2 cellular contexts compared by ENCODE assay signal in genomic region chr1:19321071-19321470, GRCh38.
A peak's percentile ranks its signal among the peaks of the same experiment; 100 is the strongest.
TF ChIP-seq lines count a peak whose summit lies in the region.

No MANE protein-coding gene starts in this region.

TF ChIP-seq in K562, 482 proteins besides CTCF, POLR2A, EP300 and RAD21:
- TF ChIP-seq CEBPZ (IDR thresholded peaks at IDR 0.05; ENCODE audit: borderline replicate concordance, low read depth, low read length) = no peak
- peak; percentile 19; the same call in 1 of the 2 replicates for TF ChIP-seq ZNF121 (CRISPR knock-in tag; conservative IDR thresholded peaks at IDR 0.05)
- TF ChIP-seq CBFA2T2 (conservative IDR thresholded peaks at IDR 0.05) = peak; percentile 10; the same call in 1 of the 2 replicates
- peak; percentile 27; the same call in 1 of the 2 replicates for TF ChIP-seq CBFA2T3 (IDR thresholded peaks at IDR 0.05)

TF ChIP-seq in SK-N-SH treated with all-trans-retinoic acid at 6 μM for 48 hours, 23 proteins besides CTCF, POLR2A, EP300 and RAD21:
- no peak for TF ChIP-seq ZC3H10 (CRISPR knock-in tag; IDR thresholded peaks at IDR 0.05)
- no peak for TF ChIP-seq ARNTL (CRISPR knock-in tag; IDR thresholded peaks at IDR 0.05; ENCODE audit: borderline replicate concordance, low read depth)
- TF ChIP-seq, protein P1, sequence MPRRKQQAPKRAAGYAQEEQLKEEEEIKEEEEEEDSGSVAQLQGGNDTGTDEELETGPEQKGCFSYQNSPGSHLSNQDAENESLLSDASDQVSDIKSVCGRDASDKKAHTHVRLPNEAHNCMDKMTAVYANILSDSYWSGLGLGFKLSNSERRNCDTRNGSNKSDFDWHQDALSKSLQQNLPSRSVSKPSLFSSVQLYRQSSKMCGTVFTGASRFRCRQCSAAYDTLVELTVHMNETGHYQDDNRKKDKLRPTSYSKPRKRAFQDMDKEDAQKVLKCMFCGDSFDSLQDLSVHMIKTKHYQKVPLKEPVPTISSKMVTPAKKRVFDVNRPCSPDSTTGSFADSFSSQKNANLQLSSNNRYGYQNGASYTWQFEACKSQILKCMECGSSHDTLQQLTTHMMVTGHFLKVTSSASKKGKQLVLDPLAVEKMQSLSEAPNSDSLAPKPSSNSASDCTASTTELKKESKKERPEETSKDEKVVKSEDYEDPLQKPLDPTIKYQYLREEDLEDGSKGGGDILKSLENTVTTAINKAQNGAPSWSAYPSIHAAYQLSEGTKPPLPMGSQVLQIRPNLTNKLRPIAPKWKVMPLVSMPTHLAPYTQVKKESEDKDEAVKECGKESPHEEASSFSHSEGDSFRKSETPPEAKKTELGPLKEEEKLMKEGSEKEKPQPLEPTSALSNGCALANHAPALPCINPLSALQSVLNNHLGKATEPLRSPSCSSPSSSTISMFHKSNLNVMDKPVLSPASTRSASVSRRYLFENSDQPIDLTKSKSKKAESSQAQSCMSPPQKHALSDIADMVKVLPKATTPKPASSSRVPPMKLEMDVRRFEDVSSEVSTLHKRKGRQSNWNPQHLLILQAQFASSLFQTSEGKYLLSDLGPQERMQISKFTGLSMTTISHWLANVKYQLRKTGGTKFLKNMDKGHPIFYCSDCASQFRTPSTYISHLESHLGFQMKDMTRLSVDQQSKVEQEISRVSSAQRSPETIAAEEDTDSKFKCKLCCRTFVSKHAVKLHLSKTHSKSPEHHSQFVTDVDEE (CRISPR knock-in tag; IDR thresholded peaks at IDR 0.05) = no peak
- TF ChIP-seq TOX (CRISPR knock-in tag; IDR thresholded peaks at IDR 0.05; ENCODE audit: borderline replicate concordance) = no peak
- TF ChIP-seq ZNF70 (CRISPR knock-in tag; IDR thresholded peaks at IDR 0.05) = no peak
- TF ChIP-seq, protein P2, sequence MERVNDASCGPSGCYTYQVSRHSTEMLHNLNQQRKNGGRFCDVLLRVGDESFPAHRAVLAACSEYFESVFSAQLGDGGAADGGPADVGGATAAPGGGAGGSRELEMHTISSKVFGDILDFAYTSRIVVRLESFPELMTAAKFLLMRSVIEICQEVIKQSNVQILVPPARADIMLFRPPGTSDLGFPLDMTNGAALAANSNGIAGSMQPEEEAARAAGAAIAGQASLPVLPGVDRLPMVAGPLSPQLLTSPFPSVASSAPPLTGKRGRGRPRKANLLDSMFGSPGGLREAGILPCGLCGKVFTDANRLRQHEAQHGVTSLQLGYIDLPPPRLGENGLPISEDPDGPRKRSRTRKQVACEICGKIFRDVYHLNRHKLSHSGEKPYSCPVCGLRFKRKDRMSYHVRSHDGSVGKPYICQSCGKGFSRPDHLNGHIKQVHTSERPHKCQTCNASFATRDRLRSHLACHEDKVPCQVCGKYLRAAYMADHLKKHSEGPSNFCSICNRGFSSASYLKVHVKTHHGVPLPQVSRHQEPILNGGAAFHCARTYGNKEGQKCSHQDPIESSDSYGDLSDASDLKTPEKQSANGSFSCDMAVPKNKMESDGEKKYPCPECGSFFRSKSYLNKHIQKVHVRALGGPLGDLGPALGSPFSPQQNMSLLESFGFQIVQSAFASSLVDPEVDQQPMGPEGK (CRISPR knock-in tag; IDR thresholded peaks at IDR 0.05; ENCODE audit: borderline replicate concordance) = no peak
- TF ChIP-seq ESRRG (CRISPR knock-in tag; IDR thresholded peaks at IDR 0.05) = no peak
- TF ChIP-seq ZFP3 (CRISPR knock-in tag; IDR thresholded peaks at IDR 0.05) = no peak
- TF ChIP-seq OSR1 (CRISPR knock-in tag; IDR thresholded peaks at IDR 0.05) = no peak
- TF ChIP-seq SNAI2 (CRISPR knock-in tag; IDR thresholded peaks at IDR 0.05) = no peak
- no peak for TF ChIP-seq CSDC2 (CRISPR knock-in tag; IDR thresholded peaks at IDR 0.05)
- TF ChIP-seq TCF4 (CRISPR knock-in tag; IDR thresholded peaks at IDR 0.05; ENCODE audit: borderline replicate concordance) = no peak
- TF ChIP-seq ZNF8 (CRISPR knock-in tag; IDR thresholded peaks at IDR 0.05) = no peak
- TF ChIP-seq, protein P3, sequence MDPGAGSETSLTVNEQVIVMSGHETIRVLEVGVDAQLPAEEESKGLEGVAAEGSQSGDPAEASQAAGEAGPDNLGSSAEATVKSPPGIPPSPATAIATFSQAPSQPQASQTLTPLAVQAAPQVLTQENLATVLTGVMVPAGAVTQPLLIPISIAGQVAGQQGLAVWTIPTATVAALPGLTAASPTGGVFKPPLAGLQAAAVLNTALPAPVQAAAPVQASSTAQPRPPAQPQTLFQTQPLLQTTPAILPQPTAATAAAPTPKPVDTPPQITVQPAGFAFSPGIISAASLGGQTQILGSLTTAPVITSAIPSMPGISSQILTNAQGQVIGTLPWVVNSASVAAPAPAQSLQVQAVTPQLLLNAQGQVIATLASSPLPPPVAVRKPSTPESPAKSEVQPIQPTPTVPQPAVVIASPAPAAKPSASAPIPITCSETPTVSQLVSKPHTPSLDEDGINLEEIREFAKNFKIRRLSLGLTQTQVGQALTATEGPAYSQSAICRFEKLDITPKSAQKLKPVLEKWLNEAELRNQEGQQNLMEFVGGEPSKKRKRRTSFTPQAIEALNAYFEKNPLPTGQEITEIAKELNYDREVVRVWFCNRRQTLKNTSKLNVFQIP (CRISPR knock-in tag; IDR thresholded peaks at IDR 0.05; ENCODE audit: borderline replicate concordance, low read depth) = no peak
